ENCODE assay signal across 11 cellular contexts in the genomic region with DNA sequence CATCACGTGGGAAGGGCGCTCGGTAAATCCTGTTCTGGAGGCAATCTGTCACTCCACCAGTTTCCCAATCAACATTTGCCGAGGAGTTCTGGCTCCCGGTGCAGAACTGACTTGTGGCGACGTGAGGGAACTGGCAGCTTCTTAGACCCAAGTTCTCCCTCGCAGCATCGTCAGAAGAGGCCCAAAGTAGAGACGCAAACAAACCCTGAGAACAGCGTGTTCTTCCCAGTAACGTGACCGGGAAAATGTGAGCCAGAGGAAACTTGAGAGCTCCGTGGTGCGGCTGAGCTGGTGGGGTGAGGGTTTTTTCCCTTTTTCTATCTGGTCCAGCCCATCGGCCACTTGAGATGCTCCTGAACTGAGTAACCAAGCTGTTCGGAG.
A peak's percentile ranks its signal among the peaks of the same experiment; 100 is the strongest.
DNase-seq lines count a peak whose midpoint lies in the region; ATAC-seq, FAIRE-seq and TF ChIP-seq lines count a peak whose summit lies in the region.
"Had no signal": no experiment of that assay in that cellular context is flagged by ENCODE, and none has a peak within 500 bp of the region (broad histone marks: within the 10 kb centered on the region; RNA-seq: fewer than 3 reads in every experiment).

No MANE protein-coding gene starts in this region.

- peak overlapping the region in 3 of 4 donors; percentile 14 to 73 (median 43) for H3K27ac ChIP-seq in Peyer's patch
- H3K27ac ChIP-seq in mucosa of rectum (ENCODE audit: low read depth in 2 of 2, low read length in 2 of 2) = peak overlapping the region; percentile 75 to 90
- H3K27ac ChIP-seq in temporal lobe (ENCODE audit: low read depth, low read length) = peak overlapping the region; percentile 70
- H3K27ac ChIP-seq in pancreas = no peak overlapping the region

- no peak for DNase-seq in Peyer's patch
- peak; percentile 84 for DNase-seq in epithelial cell of esophagus (ENCODE audit: low read depth)
- no peak for DNase-seq in NCI-H1417 (lab: John Stamatoyannopoulos, UW)
- DNase-seq in pancreas = no peak
- DNase-seq: activated CD4-positive, alpha-beta T cell treated with anti-CD3 and anti-CD28 coated beads, Interleukin-2, amount 50 U/mL, for 1 hour; NCI-H1105 had no signal

- H3K4me3 ChIP-seq in Peyer's patch = no peak overlapping the region
- H3K4me3 ChIP-seq in epithelial cell of esophagus (ENCODE audit: low read length) = peak overlapping the region; percentile 34
- peak overlapping the region in 1 of 2 donors; percentile 42 for H3K4me3 ChIP-seq in mucosa of rectum (ENCODE audit: low read length in 2 of 2)
- no peak overlapping the region for H3K4me3 ChIP-seq in pancreas
- H3K4me3 ChIP-seq: mucosa of descending colon had no signal

- TF ChIP-seq CTCF in Peyer's patch (IDR thresholded peaks at IDR 0.05) = no peak
- peak; percentile 22 for TF ChIP-seq CTCF in epithelial cell of esophagus (IDR thresholded peaks at IDR 0.05; ENCODE audit: insufficient read depth, low read depth, low read length, missing control alignments)
- no peak for TF ChIP-seq CTCF in pancreas (IDR thresholded peaks at IDR 0.05)

- no peak for ATAC-seq in HG02588 (IDR thresholded peaks at IDR 0.05; ENCODE audit: unreplicated experiment)
- no peak for ATAC-seq in pancreas
- no peak for ATAC-seq in HG02970 (IDR thresholded peaks at IDR 0.05; ENCODE audit: low FRiP score, unreplicated experiment)

- peak overlapping the region; percentile 43 to 52 for H3K9ac ChIP-seq in mucosa of rectum (ENCODE audit: low read depth in 1 of 2, low read length in 2 of 2)

- TF ChIP-seq POLR2A in Peyer's patch (IDR thresholded peaks at IDR 0.05) = no peak

- H3K9me3 ChIP-seq in Peyer's patch (no peaks in the 10 kb centered on the region), mucosa of rectum (ENCODE audit: control insufficient read depth in 2 of 2, low read length in 2 of 2) (no peaks in the 10 kb centered on the region), pancreas (no peaks in the 10 kb centered on the region)
- H3K9me3 ChIP-seq: mucosa of descending colon had no signal

- H3K27me3 ChIP-seq in Peyer's patch (no peaks in the 10 kb centered on the region), mucosa of rectum (ENCODE audit: control insufficient read depth in 2 of 2, insufficient read depth in 2 of 2, low read length in 2 of 2) (no peaks in the 10 kb centered on the region), pancreas (no peaks in the 10 kb centered on the region)

- H3K36me3 ChIP-seq in Peyer's patch = no peaks in the 10 kb centered on the region
- no peaks in the 10 kb centered on the region for H3K36me3 ChIP-seq in mucosa of rectum (ENCODE audit: control insufficient read depth in 2 of 2, insufficient read depth in 2 of 2, low read length in 2 of 2)
- H3K36me3 ChIP-seq in pancreas = no peaks in the 10 kb centered on the region

- H3K4me1 ChIP-seq in Peyer's patch = peaks cover 0 to 11% (median 0%) of the 10 kb centered on the region in 4 donors
- H3K4me1 ChIP-seq in mucosa of rectum (ENCODE audit: control insufficient read depth in 2 of 2, insufficient read depth in 2 of 2, low read length in 2 of 2) = peaks cover 21 to 25% of the 10 kb centered on the region in 2 donors
- H3K4me1 ChIP-seq in pancreas = no peaks in the 10 kb centered on the region

- intact Hi-C loops in pancreas (cut with DNase I) = no loop called here

- no peak for FAIRE-seq in pancreas (lab: Jason Lieb, UNC)

- WGBS in pancreas, 2 donors = 90 to 91% methylated on average over 17 of the region's 17 CpGs

Comparison
In these comparisons a context has a peak if more than half of its experiments do, and no peak if none do; other contexts are left out.
1. H3K27ac ChIP-seq: peak in Peyer's patch (3 of 4), mucosa of rectum (2 of 2) and temporal lobe (single experiment); none in pancreas (0 of 4).